Comparison of ENCODE assay signal across 7 cellular contexts in the genomic region with DNA sequence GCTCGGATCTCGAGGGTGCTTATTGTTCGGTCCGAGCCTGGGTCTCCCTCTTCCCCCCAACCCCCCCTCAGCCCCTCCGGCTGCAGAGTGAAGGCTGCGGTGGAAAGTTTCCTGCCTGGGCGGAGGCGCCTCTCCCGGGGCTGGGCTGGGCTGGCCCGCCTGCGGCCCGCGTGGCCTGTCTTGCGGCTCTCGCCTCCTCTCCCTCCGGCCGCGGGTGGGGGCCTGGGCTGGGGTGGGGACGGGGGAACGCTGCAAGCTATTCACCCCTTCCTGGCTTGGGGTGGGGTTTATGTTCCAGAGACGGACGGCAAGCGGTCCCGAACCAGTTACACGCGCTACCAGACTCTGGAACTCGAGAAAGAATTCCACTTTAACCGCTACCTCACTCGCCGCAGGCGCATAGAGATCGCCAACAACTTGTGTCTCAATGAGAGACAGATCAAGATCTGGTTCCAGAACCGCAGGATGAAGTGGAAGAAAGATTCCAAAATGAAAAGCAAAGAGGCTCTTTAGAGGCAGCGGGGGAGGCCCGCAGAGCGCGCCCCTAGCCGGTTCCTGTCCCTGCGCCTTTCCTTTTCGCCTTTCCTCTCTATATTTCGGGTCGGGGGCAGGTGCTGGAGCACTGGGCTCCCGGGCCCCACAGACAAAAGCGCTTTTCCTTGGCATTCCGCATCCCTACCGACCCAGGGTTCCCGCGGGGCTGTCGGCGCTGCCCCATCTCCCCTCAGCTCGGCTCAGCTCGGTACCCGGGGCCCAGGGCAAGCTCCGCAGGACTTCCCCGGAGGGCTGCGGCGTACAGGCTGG. TPM values are rescaled to one million over a fixed set of nuclear protein-coding genes. Genes with fewer than 3 reads are reported as not detected.
DNase-seq lines count a peak whose midpoint lies in the region; ATAC-seq and TF ChIP-seq lines count a peak whose summit lies in the region.
"Had no signal": no experiment of that assay in that cellular context is flagged by ENCODE, and none has a peak within 500 bp of the region (broad histone marks: within the 10 kb centered on the region; RNA-seq: fewer than 3 reads in every experiment).

No MANE protein-coding gene starts in this region.

- no peaks in the 10 kb centered on the region for H3K36me3 ChIP-seq in effector memory CD4-positive, alpha-beta T cell (ENCODE audit: control insufficient read depth, insufficient read depth, low read length)
- no peaks in the 10 kb centered on the region for H3K36me3 ChIP-seq in prostate gland

- H3K9me3 ChIP-seq in effector memory CD4-positive, alpha-beta T cell (ENCODE audit: control insufficient read depth, low read length), result peaks cover 12% of the 10 kb centered on the region
- H3K9me3 ChIP-seq in prostate gland, result no peaks in the 10 kb centered on the region

- no peak for DNase-seq in LNCaP clone FGC (ENCODE audit: low read depth)
- no peak for DNase-seq in effector memory CD4-positive, alpha-beta T cell
- DNase-seq in skeletal muscle cell (ENCODE audit: low read depth), result no peak
- DNase-seq in NCI-H2196 treated with DMSO at 0.1 percent for 48 hours (lab: John Stamatoyannopoulos, UW; ENCODE audit: unreplicated experiment), result no peak
- no peak for DNase-seq in prostate gland (ENCODE audit: low spot score)
- DNase-seq: stimulated activated CD4-positive, alpha-beta T cell treated with anti-CD3 and anti-CD28 coated beads, Interleukin-12 subunit alpha, Interleukin-12 subunit beta, amount 100 ng/mL, for 4 hours had no signal

- intact Hi-C loops in prostate gland (cut with DNase I), result no loop called here

- TF ChIP-seq CTCF in LNCaP clone FGC (IDR thresholded peaks at IDR 0.05; ENCODE audit: control insufficient read depth, extremely low read depth, insufficient read depth), result no peak
- no peak for TF ChIP-seq CTCF in prostate gland (IDR thresholded peaks at IDR 0.05)

- H3K27me3 ChIP-seq in effector memory CD4-positive, alpha-beta T cell (replicated peaks; ENCODE audit: control insufficient read depth, insufficient read depth, low read length, poor library complexity, severe bottlenecking), result peaks cover 75% of the 10 kb centered on the region
- peaks cover 66% of the 10 kb centered on the region for H3K27me3 ChIP-seq in prostate gland (replicated peaks; ENCODE audit: insufficient read depth)

- no peak overlapping the region for H3K27ac ChIP-seq in effector memory CD4-positive, alpha-beta T cell (ENCODE audit: insufficient read depth, low read length, poor library complexity, severe bottlenecking)
- H3K27ac ChIP-seq in prostate gland, result no peak overlapping the region

- no peak for ATAC-seq in HG03159 (IDR thresholded peaks at IDR 0.05; ENCODE audit: unreplicated experiment)

- H3K4me1 ChIP-seq in effector memory CD4-positive, alpha-beta T cell (ENCODE audit: control insufficient read depth, insufficient read depth, low read length, poor library complexity, severe bottlenecking), result peaks cover 18% of the 10 kb centered on the region
- peaks cover 9% of the 10 kb centered on the region for H3K4me1 ChIP-seq in prostate gland (replicated peaks)

- H3K4me3 ChIP-seq in LNCaP clone FGC (ENCODE audit: low read depth, low read length) (peak overlapping the region; percentile 31), skeletal muscle cell (ENCODE audit: low read depth, low read length) (peak overlapping the region; percentile 37), prostate gland (no peak overlapping the region)
- peak overlapping the region; percentile 6 for H3K4me3 ChIP-seq in effector memory CD4-positive, alpha-beta T cell (ENCODE audit: insufficient read depth, low read depth, low read length, poor library complexity, severe bottlenecking)

- 5% methylated on average over 49 of the region's 57 CpGs for WGBS in prostate gland

- TF ChIP-seq POLR2A in prostate gland (IDR thresholded peaks at IDR 0.05), result no peak

RNA-seq across cellular contexts. Expression of gene HOXC5, which starts 1.3 kb away (rescaled TPM):
- total RNA-seq in prostate gland, result 1 to 10 TPM in 1 of 2 donors, not detected in 1; 2.8 TPM

RNA-seq across cellular contexts. Expression of gene HOXC6, which starts 5.9 kb away (rescaled TPM):
- total RNA-seq in prostate gland, result 1 to 10 TPM in 1 of 2 donors, not detected in 1; 1.3 TPM

RNA-seq across cellular contexts. Expression of gene HOXC4, which starts 19.5 kb away (rescaled TPM):
- under 1 TPM in 1 of 2 donors, not detected in 1; 0.62 TPM for total RNA-seq in prostate gland

RNA-seq across cellular contexts. Expression of gene HOXC8, which starts 25.4 kb away (rescaled TPM):
- total RNA-seq in prostate gland, result under 1 TPM in 1 of 2 donors, not detected in 1; 0.62 TPM

RNA-seq across cellular contexts. Expression of gene HOXC9, which starts 34.2 kb away (rescaled TPM):
- 1 to 10 TPM in 1 of 2 donors, under 1 TPM in 1; 0.23 to 3.0 TPM for total RNA-seq in prostate gland

Comparison
In these comparisons a context has a peak if more than half of its experiments do, and no peak if none do; other contexts are left out.
1. H3K4me3 ChIP-seq: peak in LNCaP clone FGC (single experiment), effector memory CD4-positive, alpha-beta T cell (single experiment) and skeletal muscle cell (single experiment); none in prostate gland (0 of 2).